1 cellular context compared by ENCODE assay signal in the genomic region with DNA sequence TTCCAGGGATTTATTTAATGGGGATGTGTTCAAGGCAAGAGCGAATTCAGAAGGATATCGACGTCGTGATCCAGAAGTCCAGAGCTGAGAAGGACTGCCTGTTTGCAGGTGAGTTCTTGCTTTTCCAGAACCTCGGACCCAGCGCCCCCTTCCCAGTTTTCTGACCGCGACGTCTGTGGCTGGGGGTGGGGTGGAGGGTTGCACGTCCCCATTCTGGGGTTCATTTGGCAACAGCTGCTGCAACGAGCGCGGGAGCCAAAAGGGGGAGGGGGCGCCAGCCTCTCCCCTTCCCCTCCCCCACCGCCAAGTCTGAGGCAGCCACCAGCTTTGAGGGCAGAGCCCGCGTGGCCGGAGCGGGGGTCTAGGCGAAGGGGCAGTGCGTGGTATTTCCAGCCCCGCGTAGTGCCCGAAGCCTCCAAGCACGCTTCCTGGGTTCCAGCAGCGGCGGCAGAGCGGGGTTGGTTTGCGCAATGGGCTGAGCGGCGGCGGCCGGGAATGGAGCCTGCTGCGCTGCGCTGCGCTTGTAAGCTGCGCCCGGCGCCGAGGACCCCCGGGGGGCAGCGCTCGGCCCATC.
TF ChIP-seq lines count a peak whose summit lies in the region.

No MANE protein-coding gene starts in this region.

TF ChIP-seq in GM23338, 12 proteins besides CTCF, POLR2A, EP300 and RAD21 (continued from another document):
- TF ChIP-seq, protein P1, sequence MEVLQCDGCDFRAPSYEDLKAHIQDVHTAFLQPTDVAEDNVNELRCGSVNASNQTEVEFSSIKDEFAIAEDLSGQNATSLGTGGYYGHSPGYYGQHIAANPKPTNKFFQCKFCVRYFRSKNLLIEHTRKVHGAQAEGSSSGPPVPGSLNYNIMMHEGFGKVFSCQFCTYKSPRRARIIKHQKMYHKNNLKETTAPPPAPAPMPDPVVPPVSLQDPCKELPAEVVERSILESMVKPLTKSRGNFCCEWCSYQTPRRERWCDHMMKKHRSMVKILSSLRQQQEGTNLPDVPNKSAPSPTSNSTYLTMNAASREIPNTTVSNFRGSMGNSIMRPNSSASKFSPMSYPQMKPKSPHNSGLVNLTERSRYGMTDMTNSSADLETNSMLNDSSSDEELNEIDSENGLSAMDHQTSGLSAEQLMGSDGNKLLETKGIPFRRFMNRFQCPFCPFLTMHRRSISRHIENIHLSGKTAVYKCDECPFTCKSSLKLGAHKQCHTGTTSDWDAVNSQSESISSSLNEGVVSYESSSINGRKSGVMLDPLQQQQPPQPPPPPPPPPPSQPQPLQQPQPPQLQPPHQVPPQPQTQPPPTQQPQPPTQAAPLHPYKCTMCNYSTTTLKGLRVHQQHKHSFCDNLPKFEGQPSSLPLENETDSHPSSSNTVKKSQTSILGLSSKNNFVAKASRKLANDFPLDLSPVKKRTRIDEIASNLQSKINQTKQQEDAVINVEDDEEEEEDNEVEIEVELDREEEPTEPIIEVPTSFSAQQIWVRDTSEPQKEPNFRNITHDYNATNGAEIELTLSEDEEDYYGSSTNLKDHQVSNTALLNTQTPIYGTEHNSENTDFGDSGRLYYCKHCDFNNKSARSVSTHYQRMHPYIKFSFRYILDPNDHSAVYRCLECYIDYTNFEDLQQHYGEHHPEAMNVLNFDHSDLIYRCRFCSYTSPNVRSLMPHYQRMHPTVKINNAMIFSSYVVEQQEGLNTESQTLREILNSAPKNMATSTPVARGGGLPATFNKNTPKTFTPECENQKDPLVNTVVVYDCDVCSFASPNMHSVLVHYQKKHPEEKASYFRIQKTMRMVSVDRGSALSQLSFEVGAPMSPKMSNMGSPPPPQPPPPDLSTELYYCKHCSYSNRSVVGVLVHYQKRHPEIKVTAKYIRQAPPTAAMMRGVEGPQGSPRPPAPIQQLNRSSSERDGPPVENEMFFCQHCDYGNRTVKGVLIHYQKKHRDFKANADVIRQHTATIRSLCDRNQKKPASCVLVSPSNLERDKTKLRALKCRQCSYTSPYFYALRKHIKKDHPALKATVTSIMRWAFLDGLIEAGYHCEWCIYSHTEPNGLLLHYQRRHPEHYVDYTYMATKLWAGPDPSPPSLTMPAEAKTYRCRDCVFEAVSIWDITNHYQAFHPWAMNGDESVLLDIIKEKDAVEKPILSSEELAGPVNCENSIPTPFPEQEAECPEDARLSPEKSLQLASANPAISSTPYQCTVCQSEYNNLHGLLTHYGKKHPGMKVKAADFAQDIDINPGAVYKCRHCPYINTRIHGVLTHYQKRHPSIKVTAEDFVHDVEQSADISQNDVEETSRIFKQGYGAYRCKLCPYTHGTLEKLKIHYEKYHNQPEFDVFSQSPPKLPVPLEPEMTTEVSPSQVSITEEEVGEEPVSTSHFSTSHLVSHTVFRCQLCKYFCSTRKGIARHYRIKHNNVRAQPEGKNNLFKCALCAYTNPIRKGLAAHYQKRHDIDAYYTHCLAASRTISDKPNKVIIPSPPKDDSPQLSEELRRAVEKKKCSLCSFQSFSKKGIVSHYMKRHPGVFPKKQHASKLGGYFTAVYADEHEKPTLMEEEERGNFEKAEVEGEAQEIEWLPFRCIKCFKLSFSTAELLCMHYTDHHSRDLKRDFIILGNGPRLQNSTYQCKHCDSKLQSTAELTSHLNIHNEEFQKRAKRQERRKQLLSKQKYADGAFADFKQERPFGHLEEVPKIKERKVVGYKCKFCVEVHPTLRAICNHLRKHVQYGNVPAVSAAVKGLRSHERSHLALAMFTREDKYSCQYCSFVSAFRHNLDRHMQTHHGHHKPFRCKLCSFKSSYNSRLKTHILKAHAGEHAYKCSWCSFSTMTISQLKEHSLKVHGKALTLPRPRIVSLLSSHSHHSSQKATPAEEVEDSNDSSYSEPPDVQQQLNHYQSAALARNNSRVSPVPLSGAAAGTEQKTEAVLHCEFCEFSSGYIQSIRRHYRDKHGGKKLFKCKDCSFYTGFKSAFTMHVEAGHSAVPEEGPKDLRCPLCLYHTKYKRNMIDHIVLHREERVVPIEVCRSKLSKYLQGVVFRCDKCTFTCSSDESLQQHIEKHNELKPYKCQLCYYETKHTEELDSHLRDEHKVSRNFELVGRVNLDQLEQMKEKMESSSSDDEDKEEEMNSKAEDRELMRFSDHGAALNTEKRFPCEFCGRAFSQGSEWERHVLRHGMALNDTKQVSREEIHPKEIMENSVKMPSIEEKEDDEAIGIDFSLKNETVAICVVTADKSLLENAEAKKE (CRISPR knock-in tag; IDR thresholded peaks at IDR 0.05): no peak
- TF ChIP-seq POLR2AphosphoS5 (IDR thresholded peaks at IDR 0.05; ENCODE audit: low read depth) (no peak), EZH2 (IDR thresholded peaks at IDR 0.05; ENCODE audit: low read depth, unreplicated experiment) (no peak)
